ENCODE assay signal across 8 cellular contexts in the genomic region with DNA sequence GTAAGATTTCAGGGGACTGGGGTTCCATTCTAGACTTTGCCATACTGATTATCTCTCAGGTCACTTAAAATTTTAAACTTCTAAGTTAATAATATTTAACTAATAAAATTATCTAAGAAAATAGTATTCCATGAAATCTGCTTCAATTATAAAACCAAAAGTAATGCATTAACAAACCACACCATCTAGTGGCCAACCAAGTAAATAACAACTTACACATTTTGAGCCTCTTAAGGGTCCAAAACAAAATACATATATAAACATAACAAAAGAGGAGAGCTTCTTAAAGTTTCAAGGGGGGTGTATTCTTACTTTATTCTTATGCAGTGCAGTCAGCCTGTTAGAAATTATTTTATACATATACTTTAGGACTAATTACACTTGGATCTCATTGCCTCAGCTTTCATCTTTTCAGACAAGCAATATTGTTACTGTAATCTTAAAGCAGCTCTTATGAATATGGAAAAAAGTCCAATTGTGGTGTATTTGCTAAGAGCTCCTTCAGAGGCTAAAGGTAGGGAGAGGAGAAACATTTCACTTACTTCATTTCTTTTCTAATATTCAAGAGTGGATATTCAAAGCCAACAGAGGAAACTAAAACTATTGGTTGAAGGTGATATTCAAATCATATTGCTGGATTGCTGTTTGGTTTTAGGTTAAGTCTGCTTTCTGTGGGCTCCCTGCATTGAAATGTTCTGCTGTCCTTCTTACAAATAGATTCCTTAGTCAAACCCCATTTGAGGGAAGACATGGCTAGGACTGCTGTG.
DNase-seq lines count a peak whose midpoint lies in the region; ATAC-seq and TF ChIP-seq lines count a peak whose summit lies in the region.

No MANE protein-coding gene starts in this region.

- H3K27me3 Mint-ChIP-seq in activated CD8-positive, alpha-beta T cell treated with anti-CD3 and anti-CD28 coated beads for 36 hours, result no peaks in the 10 kb centered on the region

- no peaks in the 10 kb centered on the region for H3K4me1 ChIP-seq in upper lobe of left lung

- no peak for TF ChIP-seq EP300 in upper lobe of left lung (IDR thresholded peaks at IDR 0.05)

- TF ChIP-seq CTCF in LNCAP (IDR thresholded peaks at IDR 0.05), result peak; percentile 64
- TF ChIP-seq CTCF in activated CD8-positive, alpha-beta T cell treated with anti-CD3 and anti-CD28 coated beads for 36 hours (IDR thresholded peaks at IDR 0.05), result peak; percentile 73
- TF ChIP-seq CTCF in upper lobe of left lung (IDR thresholded peaks at IDR 0.05), result peak in 5 of 6 experiments; percentile 23 to 57 (median 40)

- peaks cover 11% of the 10 kb centered on the region for H3K4me1 Mint-ChIP-seq in activated CD8-positive, alpha-beta T cell treated with anti-CD3 and anti-CD28 coated beads for 36 hours (ENCODE audit: low read depth)

- no peak overlapping the region for H3K27ac ChIP-seq in upper lobe of left lung

- POLR2A ChIA-PET in activated CD8-positive, alpha-beta T cell treated with anti-CD3 and anti-CD28 coated beads for 36 hours (lab: Charles Lee), result no interaction called here

- DNase-seq in SIG-M5 treated with dmso at 0.1 percent for 504 hours (lab: John Stamatoyannopoulos, UW; ENCODE audit: unreplicated experiment), result peak; percentile 16
- no peak for DNase-seq in SIG-M5 (lab: John Stamatoyannopoulos, UW)
- DNase-seq in activated CD8-positive, alpha-beta T cell treated with anti-CD3 and anti-CD28 coated beads for 36 hours, result no peak
- DNase-seq in inferior parietal cortex (ENCODE audit: extremely low spot score), result peak; percentile 59
- DNase-seq in upper lobe of left lung, result no peak
- no peak for DNase-seq in cortex of kidney (lab: John Stamatoyannopoulos, UW)

- H3K27ac Mint-ChIP-seq in activated CD8-positive, alpha-beta T cell treated with anti-CD3 and anti-CD28 coated beads for 36 hours, result no peak overlapping the region

- H3K4me3 ChIP-seq in upper lobe of left lung, result no peak overlapping the region

- H3K27me3 ChIP-seq in upper lobe of left lung, result no peaks in the 10 kb centered on the region

- TF ChIP-seq POLR2A in upper lobe of left lung (IDR thresholded peaks at IDR 0.05), result no peak

- H3K36me3 ChIP-seq in upper lobe of left lung, result no peaks in the 10 kb centered on the region

- no peak overlapping the region for H3K4me3 Mint-ChIP-seq in activated CD8-positive, alpha-beta T cell treated with anti-CD3 and anti-CD28 coated beads for 36 hours

- intact Hi-C loops in activated CD8-positive, alpha-beta T cell treated with anti-CD3 and anti-CD28 coated beads for 36 hours (cut with micrococcal nuclease), result no loop called here

- CTCF ChIA-PET in activated CD8-positive, alpha-beta T cell treated with anti-CD3 and anti-CD28 coated beads for 36 hours (lab: Charles Lee), result interaction anchor here (0.6 to 2.0 kb wide), 18 partner anchors 9 to 797 kb away, joined by 3 to 6 read pairs (median 3); no protein-coding TSS in a partner anchor

- peaks cover 3% of the 10 kb centered on the region for H3K36me3 Mint-ChIP-seq in activated CD8-positive, alpha-beta T cell treated with anti-CD3 and anti-CD28 coated beads for 36 hours (ENCODE audit: low read depth)

- no peaks in the 10 kb centered on the region for H3K9me3 ChIP-seq in upper lobe of left lung

- ATAC-seq in GM21786 (IDR thresholded peaks at IDR 0.05; ENCODE audit: unreplicated experiment) (peak; percentile 28), upper lobe of left lung (ENCODE audit: low FRiP score in 2 of 2) (no peak)
- ATAC-seq in activated CD8-positive, alpha-beta T cell treated with anti-CD3 and anti-CD28 coated beads for 36 hours, result no peak

- no peaks in the 10 kb centered on the region for H3K9me3 Mint-ChIP-seq in activated CD8-positive, alpha-beta T cell treated with anti-CD3 and anti-CD28 coated beads for 36 hours

Comparison
In these comparisons a context has a peak if more than half of its experiments do, and no peak if none do; other contexts are left out.
1. DNase-seq: peak in SIG-M5 treated with dmso at 0.1 percent for 504 hours (single experiment) and inferior parietal cortex (single experiment); none in SIG-M5 (single experiment), activated CD8-positive, alpha-beta T cell treated with anti-CD3 and anti-CD28 coated beads for 36 hours (single experiment), upper lobe of left lung (0 of 2) and cortex of kidney (single experiment).
2. Peak in every context shown above with its lines, with median percentiles within 50 percentile points of each other: CTCF ChIP-seq.